16 cellular contexts compared by ENCODE assay signal in the genomic region with DNA sequence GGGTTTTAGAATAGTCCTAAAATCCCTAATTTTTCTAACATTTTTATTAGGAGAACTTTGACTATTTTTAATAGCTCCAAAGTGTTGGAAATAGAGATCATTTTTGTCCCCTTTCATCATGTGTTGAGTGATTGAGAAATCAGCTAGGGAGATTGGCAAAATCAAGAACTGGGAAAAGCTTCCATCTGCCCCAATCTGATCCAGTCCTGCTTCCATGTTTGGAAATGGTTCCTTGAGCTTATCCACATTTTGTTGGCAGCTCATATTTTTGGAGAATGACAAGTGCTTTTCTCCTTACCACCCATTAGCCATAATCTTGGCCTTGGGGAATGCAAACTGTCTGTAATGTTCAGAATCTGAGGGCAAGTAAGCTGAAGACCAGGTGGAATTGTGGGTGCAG.
A peak's percentile ranks its signal among the peaks of the same experiment; 100 is the strongest.
DNase-seq lines count a peak whose midpoint lies in the region; ATAC-seq and TF ChIP-seq lines count a peak whose summit lies in the region.
"Had no signal": no experiment of that assay in that cellular context is flagged by ENCODE, and none has a peak within 500 bp of the region (broad histone marks: within the 10 kb centered on the region; RNA-seq: fewer than 3 reads in every experiment).

No MANE protein-coding gene starts in this region.

- no peaks in the 10 kb centered on the region for H3K36me3 ChIP-seq in gastroesophageal sphincter
- H3K36me3 ChIP-seq in stomach smooth muscle (ENCODE audit: control insufficient read depth in 2 of 2, insufficient read depth in 2 of 2, low read length in 2 of 2), result peaks cover 3 to 8% of the 10 kb centered on the region in 2 donors

- TF ChIP-seq CTCF in gastroesophageal sphincter (IDR thresholded peaks at IDR 0.05), result no peak

- no peak for DNase-seq in left ventricle myocardium superior
- DNase-seq in cardiac septum (ENCODE audit: low spot score), result no peak
- no peak for DNase-seq in NK-92 (lab: John Stamatoyannopoulos, UW; ENCODE audit: unreplicated experiment)
- DNase-seq in Ammon's horn (ENCODE audit: low spot score), result no peak
- DNase-seq in NCI-H1930 (lab: John Stamatoyannopoulos, UW), result no peak
- DNase-seq: C1 segment of cervical spinal cord, DND-41, GDM1, KBM-7, MV-4-11, NCI-H1436, NCI-H2081 treated with DMSO at 0.1 percent for 48 hours, NCI-H510A treated with DMSO at 0.1 percent for 48 hours had no signal

- intact Hi-C loops in left ventricle myocardium superior (cut with micrococcal nuclease) (loop anchor here (10.0 kb wide), 2 partner anchors 68 to 218 kb away; no protein-coding TSS in a partner anchor), cardiac septum (cut with DNase I) (no loop called here)

- no peak overlapping the region for H3K4me3 ChIP-seq in gastroesophageal sphincter
- H3K4me3 ChIP-seq in stomach smooth muscle (ENCODE audit: low read length in 2 of 2), result no peak overlapping the region

- TF ChIP-seq POLR2A in gastroesophageal sphincter (IDR thresholded peaks at IDR 0.05), result no peak

- H3K4me1 ChIP-seq in gastroesophageal sphincter (peaks cover 46 to 100% (median 68%) of the 10 kb centered on the region in 3 donors), stomach smooth muscle (ENCODE audit: control insufficient read depth, insufficient read depth, low read length) (peaks cover 50% of the 10 kb centered on the region)

- H3K9me3 ChIP-seq in gastroesophageal sphincter (no peaks in the 10 kb centered on the region), stomach smooth muscle (ENCODE audit: control insufficient read depth in 2 of 2, low read length in 2 of 2) (no peaks in the 10 kb centered on the region)

- TF ChIP-seq EP300 in gastroesophageal sphincter (IDR thresholded peaks at IDR 0.05), result no peak

- no peaks in the 10 kb centered on the region for H3K27me3 ChIP-seq in gastroesophageal sphincter
- no peaks in the 10 kb centered on the region for H3K27me3 ChIP-seq in stomach smooth muscle (ENCODE audit: control insufficient read depth in 1 of 2, insufficient read depth in 2 of 2, low read length in 2 of 2)

- H3K27ac ChIP-seq in gastroesophageal sphincter (peak overlapping the region; percentile 84 to 87 (median 86)), stomach smooth muscle (ENCODE audit: low read length) (peak overlapping the region; percentile 7)

- H3K9ac ChIP-seq in stomach smooth muscle (ENCODE audit: low read length in 2 of 2), result no peak overlapping the region

- peak; percentile 14 for ATAC-seq in left ventricle myocardium superior
- no peak for ATAC-seq in gastroesophageal sphincter
- ATAC-seq: Panc1 had no signal
